10 cellular contexts compared by ENCODE assay signal in the genomic region with DNA sequence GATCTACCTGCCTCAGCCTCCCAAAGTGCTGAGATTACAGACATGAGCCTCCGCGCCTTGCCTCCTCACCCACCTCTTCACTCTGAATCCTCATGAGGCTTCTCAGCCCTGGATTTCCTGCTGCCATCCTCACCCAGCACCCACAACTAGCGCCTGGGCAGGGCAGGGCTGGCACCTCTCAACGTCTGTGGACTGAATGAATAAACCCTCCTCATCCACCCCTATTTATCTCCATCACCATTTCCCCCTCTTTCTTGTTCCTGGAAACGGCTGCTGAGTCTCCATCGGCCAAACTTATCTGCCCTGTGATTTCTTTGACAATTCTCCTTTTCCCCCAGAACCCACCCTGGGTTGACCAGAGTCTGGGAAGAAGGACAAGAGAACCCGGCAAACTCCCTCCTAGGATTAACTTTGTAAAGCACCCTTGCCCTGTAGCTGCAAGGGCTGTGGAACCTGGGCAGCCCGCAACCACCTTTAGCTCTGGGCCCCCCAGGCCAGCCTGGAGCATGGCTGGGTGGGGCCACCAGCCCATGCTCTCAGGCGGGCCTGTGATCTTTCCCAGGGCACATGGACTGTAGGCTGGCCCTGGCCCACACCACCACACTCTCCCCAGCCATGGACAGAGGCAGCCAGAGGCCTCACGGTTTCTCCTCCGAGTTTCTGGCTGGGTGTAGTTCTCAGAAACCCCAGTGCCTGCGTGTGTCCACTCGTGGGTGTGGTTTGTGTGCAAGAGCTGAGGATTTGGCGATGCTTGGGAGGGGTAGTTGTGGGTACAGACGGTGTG. TPM values are rescaled to one million over a fixed set of nuclear protein-coding genes. Genes with fewer than 3 reads are reported as not detected.
A peak's percentile ranks its signal among the peaks of the same experiment; 100 is the strongest.
DNase-seq lines count a peak whose midpoint lies in the region; ATAC-seq and TF ChIP-seq lines count a peak whose summit lies in the region.
"Had no signal": no experiment of that assay in that cellular context is flagged by ENCODE, and none has a peak within 500 bp of the region (broad histone marks: within the 10 kb centered on the region; RNA-seq: fewer than 3 reads in every experiment).

No MANE protein-coding gene starts in this region.

- ATAC-seq in stimulated activated naive CD8-positive, alpha-beta T cell treated with anti-CD3 and anti-CD28 coated beads, Interleukin-15, Interleukin-2, amounts not matched to agents 100 U/mL and 50 U/mL, for 24 hours, result no peak
- ATAC-seq in GM19351 (IDR thresholded peaks at IDR 0.05; ENCODE audit: unreplicated experiment), result no peak

- H3K27ac ChIP-seq in Karpas-422 (ENCODE audit: low read length), result peak overlapping the region; percentile 75
- H3K27ac ChIP-seq in esophagus squamous epithelium, result no peak overlapping the region

- H4K20me1 ChIP-seq in Karpas-422 (ENCODE audit: insufficient read depth, low read depth, low read length), result no peaks in the 10 kb centered on the region

- no peaks in the 10 kb centered on the region for H3K9me3 ChIP-seq in Karpas-422 (ENCODE audit: low read length)
- H3K9me3 ChIP-seq in esophagus squamous epithelium, result no peaks in the 10 kb centered on the region
- H3K9me3 ChIP-seq: mucosa of descending colon had no signal

- H2AFZ ChIP-seq in Karpas-422 (ENCODE audit: low read length), result peak overlapping the region; percentile 1; the same call in 1 of the 2 replicates

- H3K4me1 ChIP-seq in Karpas-422 (ENCODE audit: low read length) (peaks cover 62% of the 10 kb centered on the region), esophagus squamous epithelium (peaks cover 0 to 14% (median 0%) of the 10 kb centered on the region in 3 donors)

- no peak for TF ChIP-seq CTCF in esophagus squamous epithelium (IDR thresholded peaks at IDR 0.05)

- H3K36me3 ChIP-seq in Karpas-422 (ENCODE audit: insufficient read depth, low read length) (no peaks in the 10 kb centered on the region), esophagus squamous epithelium (no peaks in the 10 kb centered on the region)

- no peaks in the 10 kb centered on the region for H3K27me3 ChIP-seq in Karpas-422 (ENCODE audit: low read length)
- peaks cover 0 to 4% (median 0%) of the 10 kb centered on the region in 4 donors for H3K27me3 ChIP-seq in esophagus squamous epithelium

- intact Hi-C loops in esophagus squamous epithelium (cut with DNase I), result no loop called here

- H3K4me2 ChIP-seq in Karpas-422 (ENCODE audit: low read depth, low read length, poor library complexity, severe bottlenecking), result peak overlapping the region; percentile 71

- no peak for TF ChIP-seq POLR2A in esophagus squamous epithelium (IDR thresholded peaks at IDR 0.05)

- 66 to 71% methylated on average over 7 to 9 of the region's 15 CpGs for WGBS in esophagus squamous epithelium, 2 donors

- H3K79me2 ChIP-seq in Karpas-422 (ENCODE audit: low read length), result no peaks in the 10 kb centered on the region

- no peak for DNase-seq in Karpas-422
- DNase-seq in activated CD8-positive, alpha-beta memory T cell treated with anti-CD3 and anti-CD28 coated beads, Interleukin-2, amount 50 U/mL, for 4 hours, result peak; percentile 27
- DNase-seq in esophagus squamous epithelium (lab: John Stamatoyannopoulos, UW), result no peak
- DNase-seq in stimulated activated naive CD8-positive, alpha-beta T cell treated with anti-CD3 and anti-CD28 coated beads, Interleukin-15, Interleukin-2, amounts not matched to agents 100 U/mL and 50 U/mL, for 24 hours, result peak; percentile 51
- DNase-seq in NCI-H1105 (lab: John Stamatoyannopoulos, UW), result no peak
- DNase-seq in NK-92 treated with Interleukin-12 subunit alpha and Interleukin-12 subunit beta, amount 100 ng/mL, for 24 hours (lab: John Stamatoyannopoulos, UW), result no peak
- no peak for DNase-seq in D341Med (ENCODE audit: low spot score)
- DNase-seq: mucosa of descending colon had no signal

- H3K4me3 ChIP-seq in Karpas-422 (ENCODE audit: low read length), result peak overlapping the region; percentile 61; the same call in 1 of the 2 replicates
- H3K4me3 ChIP-seq in esophagus squamous epithelium, result peak overlapping the region in 3 of 4 donors; percentile 34 to 39 (median 38)
- H3K4me3 ChIP-seq: mucosa of descending colon had no signal

- H3K9me2 ChIP-seq in Karpas-422 (replicated peaks; ENCODE audit: insufficient read depth, low read length), result no peaks in the 10 kb centered on the region

- peak overlapping the region; percentile 68 for H3K9ac ChIP-seq in Karpas-422 (ENCODE audit: low read length)

RNA-seq across cellular contexts. Expression of a gene that starts 2.4 kb away (rescaled TPM):
- 0.63 and 1.0 TPM in 2 replicates for total RNA-seq in Karpas-422 (2014; rRNA removed; shearing (Covaris generic); ENCODE audit: low replicate concordance)
- total RNA-seq in esophagus squamous epithelium, result 1 to 10 TPM; 1.3 to 4.2 (median 2.8) TPM
- total RNA-seq: LHCN-M2 had no signal

RNA-seq across cellular contexts. Expression of a gene that starts 13.5 kb away (rescaled TPM):
- 39.6 and 45.8 TPM in 2 replicates for total RNA-seq in Karpas-422 (2014; rRNA removed; shearing (Covaris generic); ENCODE audit: low replicate concordance)
- total RNA-seq in esophagus squamous epithelium, result 1 to 10 TPM in 2 of 4 donors, under 1 TPM in 2; 0.40 to 3.6 (median 1.9) TPM

Comparison
In these comparisons a context has a peak if more than half of its experiments do, and no peak if none do; other contexts are left out.
1. DNase-seq: peak in activated CD8-positive, alpha-beta memory T cell treated with anti-CD3 and anti-CD28 coated beads, Interleukin-2, amount 50 U/mL, for 4 hours (single experiment) and stimulated activated naive CD8-positive, alpha-beta T cell treated with anti-CD3 and anti-CD28 coated beads, Interleukin-15, Interleukin-2, amounts not matched to agents 100 U/mL and 50 U/mL, for 24 hours (single experiment); none in Karpas-422 (single experiment), esophagus squamous epithelium (single experiment), NCI-H1105 (single experiment), NK-92 treated with Interleukin-12 subunit alpha and Interleukin-12 subunit beta, amount 100 ng/mL, for 24 hours (single experiment) and D341Med (single experiment).